9 cellular contexts compared by ENCODE assay signal in genomic region chr11:68870470-68870869, GRCh38. TPM values are rescaled to one million over a fixed set of nuclear protein-coding genes. Genes with fewer than 3 reads are reported as not detected.
DNase-seq lines count a peak whose midpoint lies in the region; ATAC-seq and TF ChIP-seq lines count a peak whose summit lies in the region.
"Had no signal": no experiment of that assay in that cellular context is flagged by ENCODE, and none has a peak within 500 bp of the region (broad histone marks: within the 10 kb centered on the region; RNA-seq: fewer than 3 reads in every experiment).

No MANE protein-coding gene starts in this region.

- ATAC-seq in RWPE2 (ENCODE audit: low read depth) (0 out of 3 replicates have a peak, but pooled peaks have one; percentile 25), GM18520 (IDR thresholded peaks at IDR 0.05; ENCODE audit: unreplicated experiment) (no peak), HG03097 (IDR thresholded peaks at IDR 0.05; ENCODE audit: low FRiP score, unreplicated experiment) (no peak)

- TF ChIP-seq CTCF in RWPE2 (IDR thresholded peaks at IDR 0.05; ENCODE audit: poor library complexity, severe bottlenecking) (no peak), cardiac muscle cell (IDR thresholded peaks at IDR 0.05; ENCODE audit: low read depth, low read length) (no peak), retinal pigment epithelial cell (conservative IDR thresholded peaks at IDR 0.05; ENCODE audit: low read depth, low read length) (peak; percentile 18)

- no peak overlapping the region for H3K27ac ChIP-seq in RWPE2 (ENCODE audit: poor library complexity, severe bottlenecking)
- peak overlapping the region; percentile 48 for H3K27ac ChIP-seq in cardiac muscle cell

- DNase-seq in ELF-1 (ENCODE audit: low read depth, low spot score) (peak; percentile 43), RWPE2 (ENCODE audit: low spot score) (no peak), cardiac muscle cell (ENCODE audit: low read depth in 1 of 2, low spot score in 1 of 2) (peak in 1 of 2 donors; percentile 21), retinal pigment epithelial cell (ENCODE audit: low read depth) (no peak), head of caudate nucleus (no peak)
- no peak for DNase-seq in activated effector memory CD4-positive, alpha-beta T cell treated with anti-CD3 and anti-CD28 coated beads, Interleukin-2, amount 50 U/mL, for 16 hours
- DNase-seq: effector memory CD4-positive, alpha-beta T cell had no signal

- H3K36me3 ChIP-seq in RWPE2 (ENCODE audit: low read depth) = no peaks in the 10 kb centered on the region
- H3K36me3 ChIP-seq in cardiac muscle cell = no peaks in the 10 kb centered on the region

- H3K4me3 ChIP-seq in RWPE2 (ENCODE audit: severe bottlenecking) (no peak overlapping the region), cardiac muscle cell (peak overlapping the region; percentile 4), retinal pigment epithelial cell (ENCODE audit: low read length) (peak overlapping the region; percentile 36)

- H3K27me3 ChIP-seq in RWPE2 (ENCODE audit: insufficient read depth, poor library complexity, severe bottlenecking) (no peaks in the 10 kb centered on the region), cardiac muscle cell (no peaks in the 10 kb centered on the region)

- intact Hi-C loops in head of caudate nucleus (cut with DNase I) = no loop called here

- H3K4me1 ChIP-seq in RWPE2 (ENCODE audit: insufficient read depth, poor library complexity, severe bottlenecking) (no peaks in the 10 kb centered on the region), cardiac muscle cell (ENCODE audit: low read depth) (peaks cover 79% of the 10 kb centered on the region)

- H3K9me3 ChIP-seq in RWPE2 (ENCODE audit: severe bottlenecking) = no peaks in the 10 kb centered on the region
- no peaks in the 10 kb centered on the region for H3K9me3 ChIP-seq in cardiac muscle cell (ENCODE audit: low read depth)

RNA-seq across cellular contexts. Expression of gene CPT1A, which starts 28.8 kb away (rescaled TPM):
- 7.4 and 10.9 TPM in 2 replicates for total RNA-seq in cardiac muscle cell
- 1.7 and 2.1 TPM in 2 replicates for polyA plus RNA-seq in cardiac muscle cell

RNA-seq across cellular contexts. Expression of gene MRPL21, which starts 33.2 kb away (rescaled TPM):
- total RNA-seq in cardiac muscle cell = 75.9 and 97.5 TPM in 2 replicates
- 194 and 220 TPM in 2 replicates for polyA plus RNA-seq in cardiac muscle cell

RNA-seq across cellular contexts. Expression of gene IGHMBP2, which starts 33.2 kb away (rescaled TPM):
- total RNA-seq in cardiac muscle cell = 17.3 and 21.7 TPM in 2 replicates
- 20.9 and 22.1 TPM in 2 replicates for polyA plus RNA-seq in cardiac muscle cell
